ENCODE assay signal across 22 cellular contexts in the genomic region with DNA sequence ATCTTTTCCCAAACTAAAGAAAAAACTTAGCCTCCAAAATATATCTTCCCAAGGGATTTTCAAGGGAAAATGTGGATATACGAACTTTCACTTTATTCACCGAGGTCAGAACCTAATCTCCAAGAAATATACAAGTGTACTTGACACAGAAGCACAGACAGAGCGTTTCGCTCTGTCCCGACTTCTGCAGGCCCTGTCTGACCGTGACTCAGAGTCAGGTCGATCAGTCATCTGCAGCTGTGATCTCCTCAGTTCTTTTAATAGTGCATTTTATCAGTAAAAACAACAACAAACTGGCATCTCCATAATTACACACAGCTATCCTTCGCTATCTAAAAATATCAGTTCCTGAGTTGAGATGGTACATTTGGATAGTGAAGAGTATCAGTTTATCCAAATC.
"Had no signal": no experiment of that assay in that cellular context is flagged by ENCODE, and none has a peak within 500 bp of the region (broad histone marks: within the 10 kb centered on the region; RNA-seq: fewer than 3 reads in every experiment).

No MANE protein-coding gene starts in this region.

- H3K79me2 ChIP-seq: hepatocyte had no signal

- H3K27me3 ChIP-seq: esophagus muscularis mucosa, gastroesophageal sphincter, hepatocyte, sigmoid colon, suprapubic skin, thyroid gland had no signal

- H3K4me3 ChIP-seq: coronary artery, esophagus muscularis mucosa, gastroesophageal sphincter, hepatocyte, left ventricle myocardium inferior, lung, sigmoid colon, suprapubic skin, thyroid gland had no signal

- H3K27ac ChIP-seq: coronary artery, epithelial cell of prostate, esophagus muscularis mucosa, gastroesophageal sphincter, hepatocyte, left ventricle myocardium inferior, sigmoid colon, suprapubic skin, thyroid gland had no signal

- H3K36me3 ChIP-seq: esophagus muscularis mucosa, gastroesophageal sphincter, left ventricle myocardium inferior, sigmoid colon, suprapubic skin, thyroid gland had no signal

- H3K4me1 ChIP-seq: esophagus muscularis mucosa, gastroesophageal sphincter, sigmoid colon, suprapubic skin, thyroid gland had no signal

- DNase-seq: effector CD8-positive, alpha-beta T cell; glutamatergic neuron; kidney; left cardiac atrium; left ventricle myocardium inferior; mesenchymal stem cell; natural killer cell; posterior cingulate gyrus; sigmoid colon; small intestine; stimulated activated CD4-positive, alpha-beta T cell treated with anti-CD3 and anti-CD28 coated beads, Interleukin-4, amount 100 ng/mL, for 1 hour; stimulated activated CD8-positive, alpha-beta memory T cell treated with anti-CD3 and anti-CD28 coated beads, Interleukin-4, amount 100 ng/mL, for 48 hours; stimulated activated naive CD8-positive, alpha-beta T cell treated with anti-CD3 and anti-CD28 coated beads, Interleukin-15, Interleukin-2, amounts not matched to agents 100 U/mL and 50 U/mL, for 24 hours; thyroid gland had no signal

- H3K4me2 ChIP-seq: hepatocyte had no signal

- H3K9me3 ChIP-seq: esophagus muscularis mucosa, gastroesophageal sphincter, left ventricle myocardium inferior, sigmoid colon, suprapubic skin, thyroid gland had no signal

- H2AFZ ChIP-seq: hepatocyte had no signal

- ATAC-seq: gastroesophageal sphincter; natural killer cell; stimulated activated effector memory CD8-positive, alpha-beta T cell treated with anti-CD3 and anti-CD28 coated beads, Interleukin-12 subunit alpha, Interleukin-12 subunit beta, amount 100 ng/mL, for 72 hours; stimulated activated naive CD8-positive, alpha-beta T cell treated with anti-CD3 and anti-CD28 coated beads, Interleukin-15, Interleukin-2, amounts not matched to agents 100 U/mL and 50 U/mL, for 24 hours had no signal
